10 cellular contexts compared by ENCODE assay signal in the genomic region with DNA sequence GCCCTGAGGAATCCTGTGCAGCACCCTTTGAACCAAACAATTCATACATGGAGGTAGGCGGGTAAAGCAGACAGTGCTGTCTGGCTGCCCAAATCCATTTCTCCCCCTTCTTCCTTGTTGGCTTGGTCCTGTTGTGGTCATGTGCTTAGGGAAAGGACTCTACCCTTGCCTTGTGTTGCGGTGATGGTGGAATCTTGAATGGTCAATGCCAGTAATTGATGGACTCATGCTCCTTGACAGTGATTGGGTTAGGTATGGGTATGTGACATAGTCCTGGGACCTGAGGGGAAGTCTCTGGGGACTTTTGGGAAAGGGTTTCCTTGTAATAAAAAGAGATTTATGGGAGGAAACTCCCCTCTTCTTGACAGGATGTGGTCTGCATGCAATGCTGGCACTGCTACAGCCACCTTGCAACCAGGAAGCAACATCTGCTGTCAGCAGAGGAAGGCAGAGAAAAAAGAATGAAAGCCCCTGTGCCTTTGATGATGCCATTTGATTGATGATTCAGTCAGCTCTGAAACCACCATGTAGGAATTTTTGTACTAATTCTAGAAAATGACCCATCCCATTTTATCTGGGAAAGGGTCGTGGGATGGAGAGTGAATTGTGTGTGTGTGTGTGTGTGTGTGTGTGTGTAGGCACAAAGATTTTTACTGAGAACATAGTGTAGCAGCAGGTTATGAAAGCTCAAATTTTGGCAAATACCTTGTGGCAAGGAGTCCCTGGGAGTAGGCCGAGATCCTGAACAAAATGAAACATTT. TPM values are rescaled to one million over a fixed set of nuclear protein-coding genes. Genes with fewer than 3 reads are reported as not detected.
A peak's percentile ranks its signal among the peaks of the same experiment; 100 is the strongest.
DNase-seq lines count a peak whose midpoint lies in the region; ATAC-seq, FAIRE-seq and TF ChIP-seq lines count a peak whose summit lies in the region.
"Had no signal": no experiment of that assay in that cellular context is flagged by ENCODE, and none has a peak within 500 bp of the region (broad histone marks: within the 10 kb centered on the region; RNA-seq: fewer than 3 reads in every experiment).

No MANE protein-coding gene starts in this region.

- no peak overlapping the region for H3K9ac ChIP-seq in HepG2 (ENCODE audit: insufficient read depth, low read depth, low read length)

- TF ChIP-seq POLR2A in GM18505 (IDR thresholded peaks at IDR 0.05; ENCODE audit: borderline replicate concordance, extremely low read depth, insufficient read depth, insufficient read length) (peak; percentile 53), spleen (IDR thresholded peaks at IDR 0.05) (no peak), HepG2 (IDR thresholded peaks at IDR 0.05; ENCODE audit: insufficient read depth in 1 of 2, low read depth in 2 of 2, low read length in 2 of 2) (no peak)

- TF ChIP-seq EP300 in HepG2 (IDR thresholded peaks at IDR 0.05; ENCODE audit: low read depth in 2 of 2, low read length in 2 of 2) = no peak
- TF ChIP-seq EP300 in HepG2 (CRISPR knock-in tag; IDR thresholded peaks at IDR 0.05; ENCODE audit: borderline replicate concordance) = no peak

- H3K79me2 ChIP-seq in HepG2 (ENCODE audit: insufficient read depth, low read length) = no peaks in the 10 kb centered on the region

- in situ Hi-C loops in HepG2 (cut with HindIII; ENCODE audit: extremely low pct_ligation_motif_present, low pct_unique_long_range_greater_than_20kb) = no loop called here

- H3K4me1 ChIP-seq in spleen (peaks cover 5 to 42% (median 31%) of the 10 kb centered on the region in 6 donors), HepG2 (ENCODE audit: insufficient read depth, low read length) (no peaks in the 10 kb centered on the region)
- H3K4me1 ChIP-seq: right lobe of liver had no signal

- H3K27me3 ChIP-seq in spleen (replicated peaks in 1 of 7) (no peaks in the 10 kb centered on the region), HepG2 (ENCODE audit: control insufficient read depth in 1 of 2, insufficient read depth in 2 of 2, low read length in 2 of 2) (no peaks in the 10 kb centered on the region)
- H3K27me3 ChIP-seq: right lobe of liver had no signal

- peak; percentile 27 for DNase-seq in activated T-cell treated with anti-CD3 and anti-CD28 coated beads for 4 hours
- no peak for DNase-seq in spleen
- DNase-seq in HepG2 (ENCODE audit: low spot score) = no peak
- no peak for DNase-seq in mesenteric fat pad (ENCODE audit: low spot score)
- no peak for DNase-seq in NCI-H2107 (lab: John Stamatoyannopoulos, UW)
- DNase-seq in HPDE6-E6E7 (ENCODE audit: extremely low spot score) = no peak
- DNase-seq: right lobe of liver had no signal

- WGBS in spleen, 5 donors = 41 to 62% (median 57%) methylated on average over 3 to 4 of the region's 4 CpGs
- 45% methylated on average over 2 of the region's 4 CpGs for WGBS in HepG2 (ENCODE audit: low lambda C conversion rate)

- CTCF ChIA-PET in HepG2 (lab: Yijun Ruan, JAX; ENCODE audit: low intra/inter-chr PET ratio, low total read pairs) = no interaction called here

- H2AFZ ChIP-seq in HepG2 (ENCODE audit: low read length) = no peak overlapping the region

- no peak overlapping the region for H3K4me2 ChIP-seq in HepG2 (ENCODE audit: low read depth, low read length)

- H3K4me3 ChIP-seq in spleen = no peak overlapping the region
- no peak overlapping the region for H3K4me3 ChIP-seq in HepG2 (replicated peaks in 1 of 3; ENCODE audit: insufficient read depth in 1 of 3, low read depth in 2 of 3, low read length in 3 of 3)
- H3K4me3 ChIP-seq: right lobe of liver had no signal

- TF ChIP-seq RAD21 in HepG2 (CRISPR knock-in tag; IDR thresholded peaks at IDR 0.05) = no peak

- H3K27ac ChIP-seq in KOPT-K1 (ENCODE audit: low read depth, low read length, poor library complexity, severe bottlenecking) (peak overlapping the region; percentile 98), spleen (peak overlapping the region; percentile 19 to 87 (median 68)), HepG2 (ENCODE audit: extremely low read length, insufficient read depth, low read length) (no peak overlapping the region)
- H3K27ac ChIP-seq: right lobe of liver had no signal

- POLR2A ChIA-PET in HepG2 (lab: Yijun Ruan, JAX) = no interaction called here

- ATAC-seq in GM18505 (IDR thresholded peaks at IDR 0.05; ENCODE audit: unreplicated experiment) = peak; percentile 33
- no peak for ATAC-seq in HepG2
- ATAC-seq: right lobe of liver had no signal

- FAIRE-seq in HepG2 (lab: Jason Lieb, UNC) = no peak
- FAIRE-seq: H1 had no signal

- no TSS peak for BruUV-seq in HepG2 (replicated peaks; lab: Mats Ljungman, UMichigan)

- H4K20me1 ChIP-seq in HepG2 (ENCODE audit: insufficient read depth, low read length) = no peaks in the 10 kb centered on the region

- H3K36me3 ChIP-seq in KOPT-K1 (ENCODE audit: insufficient read depth, low read length) (no peaks in the 10 kb centered on the region), spleen (no peaks in the 10 kb centered on the region), HepG2 (replicated peaks in 1 of 2; ENCODE audit: control insufficient read depth in 1 of 2, insufficient read depth in 2 of 2, low read length in 2 of 2) (no peaks in the 10 kb centered on the region)
- H3K36me3 ChIP-seq: right lobe of liver had no signal

- intact Hi-C loops in spleen (cut with DNase I; ENCODE audit: low total_unique reads) = no loop called here
- intact Hi-C loops in HepG2 (cut with micrococcal nuclease; ENCODE audit: unreplicated experiment) = no loop called here

- TF ChIP-seq CTCF in spleen (IDR thresholded peaks at IDR 0.05 in 8 of 11, conservative IDR thresholded peaks at IDR 0.05 in 3 of 11) (no peak), HepG2 (CRISPR knock-in tag; IDR thresholded peaks at IDR 0.05) (no peak)

- H3K9me3 ChIP-seq in KOPT-K1 (ENCODE audit: insufficient read depth, low read length, poor library complexity, severe bottlenecking) (no peaks in the 10 kb centered on the region), spleen (no peaks in the 10 kb centered on the region), HepG2 (ENCODE audit: low read length) (no peaks in the 10 kb centered on the region)
- H3K9me3 ChIP-seq: right lobe of liver had no signal

TF ChIP-seq in HepG2, 621 proteins besides CTCF, POLR2A, EP300 and RAD21 (continues in another document):
- TF ChIP-seq HNRNPK (IDR thresholded peaks at IDR 0.05; ENCODE audit: low read depth, low read length, poor library complexity, severe bottlenecking) = no peak
- no peak for TF ChIP-seq HMGA1 (CRISPR knock-in tag; conservative IDR thresholded peaks at IDR 0.05)
- no peak for TF ChIP-seq SMC3 (IDR thresholded peaks at IDR 0.05; ENCODE audit: low read length)
- TF ChIP-seq YEATS4 (CRISPR knock-in tag; IDR thresholded peaks at IDR 0.05; ENCODE audit: borderline replicate concordance) = no peak
- TF ChIP-seq STAG1 (CRISPR knock-in tag; IDR thresholded peaks at IDR 0.05) = no peak
- TF ChIP-seq SETDB1 (CRISPR knock-in tag; IDR thresholded peaks at IDR 0.05; ENCODE audit: borderline replicate concordance) = no peak
- TF ChIP-seq SSRP1 (CRISPR knock-in tag; IDR thresholded peaks at IDR 0.05) = no peak
- TF ChIP-seq ZNF773 (CRISPR knock-in tag; IDR thresholded peaks at IDR 0.05; ENCODE audit: borderline replicate concordance) = no peak
- no peak for TF ChIP-seq FOXA1 (IDR thresholded peaks at IDR 0.05)
- TF ChIP-seq FOXA1 (CRISPR knock-in tag; IDR thresholded peaks at IDR 0.05) = no peak
- TF ChIP-seq DMAP1 (CRISPR knock-in tag; IDR thresholded peaks at IDR 0.05) = no peak
- no peak for TF ChIP-seq ZNF703 (CRISPR knock-in tag; IDR thresholded peaks at IDR 0.05; ENCODE audit: borderline replicate concordance)

RNA-seq across cellular contexts. Expression of a gene that starts 30.0 kb away (rescaled TPM):
- total RNA-seq in spleen (100 to 1,000 TPM; 122 to 204 (median 164) TPM), HepG2 (2016; rRNA removed; fragmentation: Illumina TruSeq; extraction: Trizol) (68.1 and 96.6 TPM in 2 replicates), mesenteric fat pad (178 TPM)
- polyA plus RNA-seq in spleen (10 to 100 TPM; 19.1 to 27.0 (median 19.2) TPM), HepG2 (2011; rRNA removed) (54.2 and 63.2 TPM in 2 replicates)
- total RNA-seq in HepG2 (2016; cell fraction: cytosol; rRNA removed; fragmentation: Illumina TruSeq; extraction: Trizol; ENCODE audit: low read depth) = 18.7 and 19.5 TPM in 2 replicates
- 63.7 and 85.8 TPM in 2 replicates for total RNA-seq in HepG2 (2016; cell fraction: insoluble cytoplasmic fraction; rRNA removed; fragmentation: Illumina TruSeq; extraction: Trizol)
- 32.4 and 34.6 TPM in 2 replicates for total RNA-seq in HepG2 (2016; cell fraction: membrane; rRNA removed; fragmentation: Illumina TruSeq; extraction: Trizol)
- 88.7 and 97.2 TPM in 2 replicates for total RNA-seq in HepG2 (2016; cell fraction: nucleus; rRNA removed; fragmentation: Illumina TruSeq; extraction: Trizol)
- 32.4 and 38.8 TPM in 2 replicates for polyA plus RNA-seq in HepG2 (2011; cell fraction: cytosol; rRNA removed)
- polyA plus RNA-seq in HepG2 (2011; cell fraction: nucleus; rRNA removed) = 89.4 and 97.8 TPM in 2 replicates
- polyA plus RNA-seq in HepG2 (2012) = 59.3 and 61.1 TPM in 2 replicates
- 2.8 and 2.9 TPM in 2 replicates for polyA plus RNA-seq in HepG2 (2016; cell fraction: cytosol; fragmentation: Illumina TruSeq; extraction: Trizol; ENCODE audit: low read depth)
- 49.2 and 61.3 TPM in 2 replicates for polyA plus RNA-seq in HepG2 (2016; cell fraction: insoluble cytoplasmic fraction; fragmentation: Illumina TruSeq; extraction: Trizol; ENCODE audit: low read depth)
- polyA plus RNA-seq in HepG2 (2016; cell fraction: membrane; fragmentation: Illumina TruSeq; extraction: Trizol; ENCODE audit: low read depth) = 7.0 and 9.0 TPM in 2 replicates
- polyA plus RNA-seq in HepG2 (2016; cell fraction: nucleus; fragmentation: Illumina TruSeq; extraction: Trizol; ENCODE audit: insufficient read depth, low read depth) = 115 and 144 TPM in 2 replicates
- 297 and 529 TPM in 2 replicates for polyA minus RNA-seq in HepG2 (2011; rRNA and poly(A)+ RNA removed; ENCODE audit: low replicate concordance)
- polyA minus RNA-seq in HepG2 (2011; cell fraction: cytosol; rRNA and poly(A)+ RNA removed) = 117 and 122 TPM in 2 replicates
- 138 and 173 TPM in 2 replicates for polyA minus RNA-seq in HepG2 (2011; cell fraction: nucleus; rRNA and poly(A)+ RNA removed)
